In genomic region chr10:26391701-26392695, GRCh38 we compare ENCODE assay signal across 10 cellular contexts. TPM values are rescaled to one million over a fixed set of nuclear protein-coding genes. Genes with fewer than 3 reads are reported as not detected.
A peak's percentile ranks its signal among the peaks of the same experiment; 100 is the strongest.
DNase-seq lines count a peak whose midpoint lies in the region; ATAC-seq, FAIRE-seq and TF ChIP-seq lines count a peak whose summit lies in the region.
"Had no signal": no experiment of that assay in that cellular context is flagged by ENCODE, and none has a peak within 500 bp of the region (broad histone marks: within the 10 kb centered on the region; RNA-seq: fewer than 3 reads in every experiment).

No MANE protein-coding gene starts in this region.

- no peaks in the 10 kb centered on the region for H3K9me3 ChIP-seq in right lobe of liver
- H3K9me3 ChIP-seq in HepG2 (ENCODE audit: low read length) = no peaks in the 10 kb centered on the region
- H3K9me3 ChIP-seq in upper lobe of right lung = no peaks in the 10 kb centered on the region

- H3K36me3 Mint-ChIP-seq in activated T-cell treated with anti-CD3 and anti-CD28 coated beads, Interleukin-2, amount 50 U/mL, for 24 hours (ENCODE audit: low read depth) = no peaks in the 10 kb centered on the region
- peaks cover 0 to 8% (median 0%) of the 10 kb centered on the region in 3 donors for H3K36me3 Mint-ChIP-seq in immature natural killer cell

- POLR2A ChIA-PET in HepG2 (lab: Yijun Ruan, JAX) = no interaction called here

- H3K79me2 ChIP-seq in HepG2 (ENCODE audit: insufficient read depth, low read length) = no peaks in the 10 kb centered on the region

- ATAC-seq in right lobe of liver (peak; percentile 50 to 79 (median 66)), HepG2 (no peak; the same call in 1 of the 3 replicates), upper lobe of right lung (peak; percentile 80), HG03175 (IDR thresholded peaks at IDR 0.05; ENCODE audit: unreplicated experiment) (no peak)

- no peak overlapping the region for H3K27ac ChIP-seq in right lobe of liver
- no peak overlapping the region for H3K27ac ChIP-seq in HepG2 (ENCODE audit: extremely low read length, insufficient read depth, low read length)
- H3K27ac ChIP-seq in upper lobe of right lung = no peak overlapping the region
- H3K27ac ChIP-seq: BLaER1, KMS-11 had no signal

- H3K4me3 ChIP-seq in right lobe of liver (peak overlapping the region in 1 of 3 donors; percentile 13), HepG2 (replicated peaks in 1 of 3; ENCODE audit: insufficient read depth in 1 of 3, low read depth in 2 of 3, low read length in 3 of 3) (no peak overlapping the region), upper lobe of right lung (no peak overlapping the region)
- H3K4me3 ChIP-seq: BLaER1 had no signal

- no peak for TF ChIP-seq RAD21 in HepG2 (CRISPR knock-in tag; IDR thresholded peaks at IDR 0.05)

- H3K9me3 Mint-ChIP-seq in activated T-cell treated with anti-CD3 and anti-CD28 coated beads, Interleukin-2, amount 50 U/mL, for 24 hours = peaks cover 3% of the 10 kb centered on the region
- H3K9me3 Mint-ChIP-seq in immature natural killer cell = peaks cover 0 to 5% (median 0%) of the 10 kb centered on the region in 6 donors

- in situ Hi-C loops in HepG2 (cut with HindIII; ENCODE audit: extremely low pct_ligation_motif_present, low pct_unique_long_range_greater_than_20kb) = no loop called here

- H2AFZ ChIP-seq in HepG2 (ENCODE audit: low read length) = no peak overlapping the region

- intact Hi-C loops in right lobe of liver (cut with DNase I) = no loop called here
- intact Hi-C loops in HepG2 (cut with micrococcal nuclease; ENCODE audit: unreplicated experiment) = no loop called here
- intact Hi-C loops in upper lobe of right lung (cut with DNase I) = no loop called here

- H3K4me1 ChIP-seq in right lobe of liver = peaks cover 0 to 6% (median 0%) of the 10 kb centered on the region in 4 donors
- no peaks in the 10 kb centered on the region for H3K4me1 ChIP-seq in HepG2 (ENCODE audit: insufficient read depth, low read length)
- no peaks in the 10 kb centered on the region for H3K4me1 ChIP-seq in upper lobe of right lung
- H3K4me1 ChIP-seq: BLaER1 had no signal

- FAIRE-seq in HepG2 (lab: Jason Lieb, UNC) = no peak
- FAIRE-seq in D721Med (lab: Jason Lieb, UNC) = no peak

- DNase-seq in right lobe of liver (peak in 2 of 3 donors; percentile 33 to 56), HepG2 (ENCODE audit: low spot score) (no peak), immature natural killer cell (no peak), upper lobe of right lung (no peak), GM19238 (ENCODE audit: insufficient read length, low spot score) (no peak), D721Med (ENCODE audit: insufficient read length, low spot score) (no peak)
- peak; percentile 49 for DNase-seq in activated T-cell treated with anti-CD3 and anti-CD28 coated beads, Interleukin-2, amount 50 U/mL, for 24 hours

- CTCF ChIA-PET in HepG2 (lab: Yijun Ruan, JAX; ENCODE audit: low intra/inter-chr PET ratio, low total read pairs) = no interaction called here

- H4K20me1 ChIP-seq in HepG2 (ENCODE audit: insufficient read depth, low read length) = no peaks in the 10 kb centered on the region
- H4K20me1 ChIP-seq: BLaER1 had no signal

- H3K27me3 ChIP-seq in right lobe of liver (no peaks in the 10 kb centered on the region), HepG2 (ENCODE audit: control insufficient read depth in 1 of 2, insufficient read depth in 2 of 2, low read length in 2 of 2) (peaks cover 1 to 3% of the 10 kb centered on the region in 2 experiments; a peak in 2 of 5 replicates), upper lobe of right lung (peaks cover 17% of the 10 kb centered on the region)
- H3K27me3 ChIP-seq: BLaER1 had no signal

- TF ChIP-seq POLR2A in right lobe of liver (IDR thresholded peaks at IDR 0.05) = no peak
- no peak for TF ChIP-seq POLR2A in HepG2 (IDR thresholded peaks at IDR 0.05; ENCODE audit: insufficient read depth in 1 of 2, low read depth in 2 of 2, low read length in 2 of 2)

- peaks cover 10% of the 10 kb centered on the region for H3K4me1 Mint-ChIP-seq in activated T-cell treated with anti-CD3 and anti-CD28 coated beads, Interleukin-2, amount 50 U/mL, for 24 hours (ENCODE audit: low read depth)
- H3K4me1 Mint-ChIP-seq in immature natural killer cell = peaks cover 0 to 6% of the 10 kb centered on the region in 2 donors

- TF ChIP-seq EP300 in HepG2 (IDR thresholded peaks at IDR 0.05; ENCODE audit: low read depth in 2 of 2, low read length in 2 of 2) = no peak
- no peak for TF ChIP-seq EP300 in HepG2 (CRISPR knock-in tag; IDR thresholded peaks at IDR 0.05; ENCODE audit: borderline replicate concordance)

- TF ChIP-seq CTCF in right lobe of liver (IDR thresholded peaks at IDR 0.05) = no peak
- TF ChIP-seq CTCF in HepG2 (CRISPR knock-in tag; IDR thresholded peaks at IDR 0.05) = no peak
- TF ChIP-seq CTCF in upper lobe of right lung (IDR thresholded peaks at IDR 0.05) = no peak
- TF ChIP-seq CTCF in D721Med (IDR thresholded peaks at IDR 0.05; ENCODE audit: insufficient read depth, missing control alignments) = no peak

- no peak overlapping the region for H3K27ac Mint-ChIP-seq in activated T-cell treated with anti-CD3 and anti-CD28 coated beads, Interleukin-2, amount 50 U/mL, for 24 hours
- H3K27ac Mint-ChIP-seq in immature natural killer cell = no peak overlapping the region

- H3K36me3 ChIP-seq in right lobe of liver (no peaks in the 10 kb centered on the region), HepG2 (replicated peaks in 1 of 2; ENCODE audit: control insufficient read depth in 1 of 2, insufficient read depth in 2 of 2, low read length in 2 of 2) (no peaks in the 10 kb centered on the region), upper lobe of right lung (no peaks in the 10 kb centered on the region)
- H3K36me3 ChIP-seq: BLaER1 had no signal

- peak overlapping the region; percentile 12 for H3K4me3 Mint-ChIP-seq in activated T-cell treated with anti-CD3 and anti-CD28 coated beads, Interleukin-2, amount 50 U/mL, for 24 hours
- H3K4me3 Mint-ChIP-seq in immature natural killer cell = peak overlapping the region in 3 of 5 donors; percentile 15 to 38 (median 27)

- BruUV-seq in HepG2 (replicated peaks; lab: Mats Ljungman, UMichigan) = no TSS peak

- peaks cover 16% of the 10 kb centered on the region for H3K27me3 Mint-ChIP-seq in activated T-cell treated with anti-CD3 and anti-CD28 coated beads, Interleukin-2, amount 50 U/mL, for 24 hours
- peaks cover 0 to 4% (median 0%) of the 10 kb centered on the region in 3 donors for H3K27me3 Mint-ChIP-seq in immature natural killer cell (ENCODE audit: low read depth in 3 of 3)

- no peak overlapping the region for H3K4me2 ChIP-seq in HepG2 (ENCODE audit: low read depth, low read length)
- H3K4me2 ChIP-seq: BLaER1, KMS-11 had no signal

- no peak overlapping the region for H3K9ac ChIP-seq in HepG2 (ENCODE audit: insufficient read depth, low read depth, low read length)
- H3K9ac ChIP-seq: BLaER1, KMS-11 had no signal

- 18% methylated on average over 16 of the region's 69 CpGs for WGBS in right lobe of liver (ENCODE audit: insufficient coverage, low coverage, low lambda C conversion rate, missing lambda C conversion rate)
- WGBS in HepG2 (ENCODE audit: low lambda C conversion rate) = 32% methylated on average over 22 of the region's 69 CpGs

TF ChIP-seq in HepG2, 621 proteins besides CTCF, POLR2A, EP300 and RAD21 (continues in another document):
- TF ChIP-seq KDM6A (CRISPR knock-in tag; IDR thresholded peaks at IDR 0.05; ENCODE audit: low read depth) = no peak
- TF ChIP-seq RFX1 (IDR thresholded peaks at IDR 0.05) = no peak
- no peak for TF ChIP-seq ZNF670 (CRISPR knock-in tag; IDR thresholded peaks at IDR 0.05; ENCODE audit: borderline replicate concordance)
- no peak for TF ChIP-seq ZNF737 (CRISPR knock-in tag; IDR thresholded peaks at IDR 0.05; ENCODE audit: borderline replicate concordance)
- no peak for TF ChIP-seq MATR3 (CRISPR knock-in tag; IDR thresholded peaks at IDR 0.05)
- no peak for TF ChIP-seq TOE1 (CRISPR knock-in tag; IDR thresholded peaks at IDR 0.05)
- TF ChIP-seq HMG20B (CRISPR knock-in tag; conservative IDR thresholded peaks at IDR 0.05) = no peak
- no peak for TF ChIP-seq ZNF556 (CRISPR knock-in tag; IDR thresholded peaks at IDR 0.05; ENCODE audit: borderline replicate concordance)
- no peak for TF ChIP-seq GATAD2A (CRISPR knock-in tag; IDR thresholded peaks at IDR 0.05)
- TF ChIP-seq PHF5A (CRISPR knock-in tag; IDR thresholded peaks at IDR 0.05; ENCODE audit: low read depth, unreplicated experiment) = no peak
- no peak for TF ChIP-seq RFXAP (CRISPR knock-in tag; IDR thresholded peaks at IDR 0.05; ENCODE audit: borderline replicate concordance)
- no peak for TF ChIP-seq ZNF841 (CRISPR knock-in tag; IDR thresholded peaks at IDR 0.05; ENCODE audit: borderline replicate concordance)

RNA-seq across cellular contexts. Expression of gene APBB1IP, which starts 46.1 kb away (rescaled TPM):
- 10 to 100 TPM; 13.0 to 50.7 (median 16.5) TPM for total RNA-seq in right lobe of liver
- not detected in 2 replicates for total RNA-seq in HepG2 (2016; rRNA removed; fragmentation: Illumina TruSeq; extraction: Trizol)
- not detected in 2 replicates for total RNA-seq in HepG2 (2016; cell fraction: cytosol; rRNA removed; fragmentation: Illumina TruSeq; extraction: Trizol; ENCODE audit: low read depth)
- total RNA-seq in HepG2 (2016; cell fraction: insoluble cytoplasmic fraction; rRNA removed; fragmentation: Illumina TruSeq; extraction: Trizol) = not detected in 2 replicates
- not detected in 2 replicates for total RNA-seq in HepG2 (2016; cell fraction: membrane; rRNA removed; fragmentation: Illumina TruSeq; extraction: Trizol)
- total RNA-seq in HepG2 (2016; cell fraction: nucleus; rRNA removed; fragmentation: Illumina TruSeq; extraction: Trizol) = not detected in 2 replicates
- 0.08 TPM in 1 of 2 replicates, not detected in the other for polyA plus RNA-seq in HepG2 (2011; rRNA removed)
- not detected in 2 replicates for polyA plus RNA-seq in HepG2 (2011; cell fraction: cytosol; rRNA removed)
- polyA plus RNA-seq in HepG2 (2011; cell fraction: nucleus; rRNA removed) = not detected in 2 replicates
- not detected in 2 replicates for polyA plus RNA-seq in HepG2 (2012)
- not detected in 2 replicates for polyA plus RNA-seq in HepG2 (2016; cell fraction: cytosol; fragmentation: Illumina TruSeq; extraction: Trizol; ENCODE audit: low read depth)
- polyA plus RNA-seq in HepG2 (2016; cell fraction: insoluble cytoplasmic fraction; fragmentation: Illumina TruSeq; extraction: Trizol; ENCODE audit: low read depth) = not detected in 2 replicates
- not detected in 2 replicates for polyA plus RNA-seq in HepG2 (2016; cell fraction: membrane; fragmentation: Illumina TruSeq; extraction: Trizol; ENCODE audit: low read depth)
- polyA plus RNA-seq in HepG2 (2016; cell fraction: nucleus; fragmentation: Illumina TruSeq; extraction: Trizol; ENCODE audit: insufficient read depth, low read depth) = not detected in 2 replicates
- polyA minus RNA-seq in HepG2 (2011; rRNA and poly(A)+ RNA removed; ENCODE audit: low replicate concordance) = 0.05 TPM in 1 of 2 replicates, not detected in the other
- not detected in 2 replicates for polyA minus RNA-seq in HepG2 (2011; cell fraction: cytosol; rRNA and poly(A)+ RNA removed)
- not detected in 2 replicates for polyA minus RNA-seq in HepG2 (2011; cell fraction: nucleus; rRNA and poly(A)+ RNA removed)
- 10 to 100 TPM; 22.0 to 83.5 (median 29.8) TPM for polyA plus RNA-seq in immature natural killer cell
- total RNA-seq in upper lobe of right lung = 19.2 TPM

Comparison
In these comparisons a context has a peak if more than half of its experiments do, and no peak if none do; other contexts are left out.
1. ATAC-seq: peak in right lobe of liver (4 of 4) and upper lobe of right lung (single experiment); none in HepG2 (single experiment) and HG03175 (single experiment).
2. DNase-seq: peak in right lobe of liver (2 of 3) and activated T-cell treated with anti-CD3 and anti-CD28 coated beads, Interleukin-2, amount 50 U/mL, for 24 hours (single experiment); none in HepG2 (single experiment), immature natural killer cell (0 of 3), upper lobe of right lung (single experiment), GM19238 (single experiment) and D721Med (single experiment).
3. RNA of gene APBB1IP, which starts 46.1 kb away (total RNA-seq): 19.2 TPM in upper lobe of right lung (single experiment) and 13.0 to 50.7 TPM in right lobe of liver; not detected in HepG2; every median in the first group is over 10 times any median in the second.